In the genomic region with DNA sequence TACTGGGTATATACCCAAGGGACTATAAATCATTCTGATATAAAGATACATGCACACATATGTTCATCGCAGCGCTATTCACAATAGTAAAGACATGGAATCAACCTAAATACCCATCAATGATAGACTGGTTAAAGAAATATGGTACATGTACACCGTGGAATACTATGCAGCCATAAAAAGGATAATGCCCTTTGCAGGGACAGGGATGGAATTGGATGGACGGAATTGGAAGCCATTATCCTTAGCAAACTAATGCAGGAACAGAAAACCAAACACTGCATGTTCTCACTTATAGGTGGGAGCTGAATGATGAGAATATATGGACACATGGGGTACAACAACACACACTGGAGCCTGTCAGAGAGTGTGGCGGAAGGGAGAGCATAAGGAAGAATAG, we compare ENCODE assay signal across 1 cellular context.
TF ChIP-seq lines count a peak whose summit lies in the region.

No MANE protein-coding gene starts in this region.

TF ChIP-seq in K562, 482 proteins besides CTCF, POLR2A, EP300 and RAD21 (continued from another document):
- TF ChIP-seq, protein P1, sequence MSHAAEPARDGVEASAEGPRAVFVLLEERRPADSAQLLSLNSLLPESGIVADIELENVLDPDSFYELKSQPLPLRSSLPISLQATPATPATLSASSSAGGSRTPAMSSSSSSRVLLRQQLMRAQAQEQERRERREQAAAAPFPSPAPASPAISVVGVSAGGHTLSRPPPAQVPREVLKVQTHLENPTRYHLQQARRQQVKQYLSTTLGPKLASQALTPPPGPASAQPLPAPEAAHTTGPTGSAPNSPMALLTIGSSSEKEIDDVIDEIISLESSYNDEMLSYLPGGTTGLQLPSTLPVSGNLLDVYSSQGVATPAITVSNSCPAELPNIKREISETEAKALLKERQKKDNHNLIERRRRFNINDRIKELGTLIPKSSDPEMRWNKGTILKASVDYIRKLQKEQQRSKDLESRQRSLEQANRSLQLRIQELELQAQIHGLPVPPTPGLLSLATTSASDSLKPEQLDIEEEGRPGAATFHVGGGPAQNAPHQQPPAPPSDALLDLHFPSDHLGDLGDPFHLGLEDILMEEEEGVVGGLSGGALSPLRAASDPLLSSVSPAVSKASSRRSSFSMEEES (CRISPR knock-in tag; IDR thresholded peaks at IDR 0.05): no peak
- TF ChIP-seq HMG20B (CRISPR knock-in tag; IDR thresholded peaks at IDR 0.05) (no peak), MXI1 (IDR thresholded peaks at IDR 0.05; ENCODE audit: low read depth, low read length) (no peak), RBM25 (IDR thresholded peaks at IDR 0.05; ENCODE audit: low read depth, low read length, severe bottlenecking) (peak; percentile 42), KDM4B (IDR thresholded peaks at IDR 0.05; ENCODE audit: borderline replicate concordance in 2 of 2, low read depth in 1 of 2) (no peak), ZNF146 (CRISPR knock-in tag; IDR thresholded peaks at IDR 0.05; ENCODE audit: unreplicated experiment) (peak; percentile 92), ZNF561 (CRISPR knock-in tag; conservative IDR thresholded peaks at IDR 0.05) (no peak)
